ENCODE assay signal across 8 cellular contexts in the genomic region with DNA sequence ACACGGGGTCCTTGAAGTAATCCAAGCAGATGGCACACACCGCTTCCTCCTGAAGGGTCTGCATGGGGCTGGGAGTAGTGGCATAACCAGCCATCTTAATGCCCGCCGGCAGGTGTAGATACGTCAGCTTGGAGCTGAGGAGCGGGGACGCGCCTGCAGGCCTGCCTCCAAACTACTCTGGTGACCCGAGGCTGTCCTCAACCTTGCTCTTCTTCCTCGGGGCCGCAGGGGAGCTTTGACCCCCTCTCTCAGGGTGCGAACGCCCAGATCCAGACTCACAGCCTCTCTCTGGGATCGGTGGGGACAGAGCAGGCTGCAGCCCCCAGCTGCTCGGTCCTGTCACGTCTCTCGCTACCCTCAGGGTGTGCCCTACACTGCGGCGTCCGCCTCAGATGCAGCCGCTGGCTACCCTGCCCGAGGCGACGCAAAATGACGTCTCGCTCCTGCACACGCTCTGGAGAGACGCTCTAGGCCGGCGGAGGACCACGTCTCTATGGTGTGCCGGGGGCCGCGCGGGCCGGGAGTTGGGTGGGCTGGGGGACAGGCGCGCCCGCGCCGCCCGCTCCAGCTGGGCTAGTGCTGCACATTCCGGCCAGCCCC. TPM values are rescaled to one million over a fixed set of nuclear protein-coding genes. Genes with fewer than 3 reads are reported as not detected.
A peak's percentile ranks its signal among the peaks of the same experiment; 100 is the strongest.
DNase-seq lines count a peak whose midpoint lies in the region; ATAC-seq and TF ChIP-seq lines count a peak whose summit lies in the region.

Gene TRIM52, minus strand, starts transcription at position 424 of the 600 bp plus-strand sequence. Its CDS starts 330 bp downstream, at position 94.

- H3K4me2 ChIP-seq in BLaER1: peak within 1 kb of the TSS; percentile 94

- no peaks in the 10 kb centered on the region for H3K9me3 ChIP-seq in BLaER1
- H3K9me3 ChIP-seq in HUES48 (ENCODE audit: control insufficient read depth, insufficient read depth, low read length): no peaks in the 10 kb centered on the region

- peaks cover 60% of the 10 kb centered on the region for H4K20me1 ChIP-seq in BLaER1

- peaks cover 51% of the 10 kb centered on the region for H3K36me3 Mint-ChIP-seq in stimulated activated effector memory CD8-positive, alpha-beta T cell treated with anti-CD3 and anti-CD28 coated beads, Interleukin-12 subunit alpha, Interleukin-12 subunit beta, amount 100 ng/mL, for 72 hours

- H3K27ac Mint-ChIP-seq in stimulated activated effector memory CD8-positive, alpha-beta T cell treated with anti-CD3 and anti-CD28 coated beads, Interleukin-12 subunit alpha, Interleukin-12 subunit beta, amount 100 ng/mL, for 72 hours: peak within 1 kb of the TSS; percentile 96

- peak; percentile 81 for ATAC-seq in GM21381 (IDR thresholded peaks at IDR 0.05; ENCODE audit: unreplicated experiment)
- ATAC-seq in stimulated activated effector memory CD8-positive, alpha-beta T cell treated with anti-CD3 and anti-CD28 coated beads, Interleukin-12 subunit alpha, Interleukin-12 subunit beta, amount 100 ng/mL, for 72 hours: peak; percentile 94

- peak within 1 kb of the TSS; percentile 100 for H3K9ac ChIP-seq in BLaER1
- H3K9ac ChIP-seq in HUES48 (ENCODE audit: low read depth, low read length): peak within 1 kb of the TSS; percentile 76

- no peaks in the 10 kb centered on the region for H3K27me3 ChIP-seq in BLaER1
- no peaks in the 10 kb centered on the region for H3K27me3 ChIP-seq in HUES48 (ENCODE audit: control insufficient read depth, insufficient read depth, low read length)

- H3K9me3 Mint-ChIP-seq in stimulated activated effector memory CD8-positive, alpha-beta T cell treated with anti-CD3 and anti-CD28 coated beads, Interleukin-12 subunit alpha, Interleukin-12 subunit beta, amount 100 ng/mL, for 72 hours: no peaks in the 10 kb centered on the region

- peak within 1 kb of the TSS; percentile 97 for H3K4me3 Mint-ChIP-seq in stimulated activated effector memory CD8-positive, alpha-beta T cell treated with anti-CD3 and anti-CD28 coated beads, Interleukin-12 subunit alpha, Interleukin-12 subunit beta, amount 100 ng/mL, for 72 hours

- DNase-seq in activated CD8-positive, alpha-beta memory T cell treated with anti-CD3 and anti-CD28 coated beads for 4 hours (ENCODE audit: low read depth in 2 of 2): peak; percentile 78 to 79
- no peak for DNase-seq in epithelial cell of proximal tubule (ENCODE audit: low read depth)
- DNase-seq in myocyte (ENCODE audit: low read depth): peak; percentile 95
- DNase-seq in stimulated activated effector memory CD8-positive, alpha-beta T cell treated with anti-CD3 and anti-CD28 coated beads, Interleukin-12 subunit alpha, Interleukin-12 subunit beta, amount 100 ng/mL, for 72 hours (ENCODE audit: low spot score in 2 of 2): peak; percentile 85 to 94
- DNase-seq in NK-92 treated with Interleukin-12 subunit alpha and Interleukin-12 subunit beta, amount 100 ng/mL, for 24 hours (lab: John Stamatoyannopoulos, UW): no peak

- H3K4me3 ChIP-seq in BLaER1 (peak within 1 kb of the TSS; percentile 95), HUES48 (ENCODE audit: low read depth, low read length) (peak within 1 kb of the TSS; percentile 90), epithelial cell of proximal tubule (ENCODE audit: low read depth, low read length) (peak within 1 kb of the TSS; percentile 97)

- H3K27ac ChIP-seq in BLaER1 (peak within 1 kb of the TSS; percentile 99), HUES48 (ENCODE audit: low read depth, low read length) (peak within 1 kb of the TSS; percentile 93)

- peaks cover 53% of the 10 kb centered on the region for H3K36me3 ChIP-seq in BLaER1
- peaks cover 27% of the 10 kb centered on the region for H3K36me3 ChIP-seq in HUES48 (ENCODE audit: control insufficient read depth, insufficient read depth, low read length)

- peaks cover 29% of the 10 kb centered on the region for H3K4me1 Mint-ChIP-seq in stimulated activated effector memory CD8-positive, alpha-beta T cell treated with anti-CD3 and anti-CD28 coated beads, Interleukin-12 subunit alpha, Interleukin-12 subunit beta, amount 100 ng/mL, for 72 hours

- TF ChIP-seq CTCF in epithelial cell of proximal tubule (conservative IDR thresholded peaks at IDR 0.05; ENCODE audit: low read depth, low read length): no peak

- H3K4me1 ChIP-seq in BLaER1 (peaks cover 52% of the 10 kb centered on the region), HUES48 (ENCODE audit: control insufficient read depth, insufficient read depth, low read length) (peaks cover 9% of the 10 kb centered on the region)

RNA-seq across cellular contexts. Expression of gene TRIM52, which starts in this region (rescaled TPM):
- total RNA-seq in epithelial cell of proximal tubule (1.6 and 3.5 TPM in 2 replicates), myocyte (4.3 and 8.0 TPM in 2 replicates)
- polyA plus RNA-seq in myocyte (2012): 9.4 TPM

Comparison
In these comparisons a context has a peak if more than half of its experiments do, and no peak if none do; other contexts are left out.
1. DNase-seq: peak in activated CD8-positive, alpha-beta memory T cell treated with anti-CD3 and anti-CD28 coated beads for 4 hours (2 of 2), myocyte (single experiment) and stimulated activated effector memory CD8-positive, alpha-beta T cell treated with anti-CD3 and anti-CD28 coated beads, Interleukin-12 subunit alpha, Interleukin-12 subunit beta, amount 100 ng/mL, for 72 hours (2 of 2); none in epithelial cell of proximal tubule (single experiment) and NK-92 treated with Interleukin-12 subunit alpha and Interleukin-12 subunit beta, amount 100 ng/mL, for 24 hours (single experiment).
2. Peak in every context shown above with its lines, with median percentiles within 50 percentile points of each other: H3K4me3 ChIP-seq.